10 cellular contexts compared by ENCODE assay signal in the genomic region with DNA sequence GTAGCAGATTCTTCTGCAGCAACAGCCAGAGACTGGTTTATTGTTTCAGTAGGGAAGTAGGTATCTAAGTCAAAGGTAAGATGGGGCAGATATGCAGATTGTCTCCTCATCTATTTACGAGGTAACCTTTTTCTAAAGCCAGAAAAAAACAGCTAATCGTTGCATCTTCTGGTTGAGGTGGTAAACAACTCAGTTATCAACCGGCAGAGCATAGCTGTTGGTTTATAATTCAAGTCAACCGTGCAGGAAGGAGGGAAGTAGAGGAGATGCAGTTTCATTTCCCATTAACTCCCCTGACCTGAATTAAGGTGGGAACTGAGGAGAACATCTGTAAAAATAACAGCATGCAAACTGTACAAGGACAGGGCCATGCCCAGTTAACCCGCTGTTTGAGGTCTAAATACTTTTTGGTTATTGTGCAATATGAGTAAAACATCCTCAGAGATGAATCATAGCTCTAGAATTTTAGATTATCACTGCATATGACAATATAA.
DNase-seq lines count a peak whose midpoint lies in the region; ATAC-seq, FAIRE-seq and TF ChIP-seq lines count a peak whose summit lies in the region.
"Had no signal": no experiment of that assay in that cellular context is flagged by ENCODE, and none has a peak within 500 bp of the region (broad histone marks: within the 10 kb centered on the region; RNA-seq: fewer than 3 reads in every experiment).

No MANE protein-coding gene starts in this region.

- ATAC-seq in HCT116 (no peak), HG03342 (IDR thresholded peaks at IDR 0.05; ENCODE audit: unreplicated experiment) (no peak), HG03432 (IDR thresholded peaks at IDR 0.05; ENCODE audit: unreplicated experiment) (no peak)
- peak; percentile 8 for ATAC-seq in activated T-helper 17 cell treated with anti-CD3 and anti-CD28 coated beads, Interleukin-2, amount 50 U/mL, for 72 hours (replicated peaks)

- no peak for TF ChIP-seq RAD21 in HCT116 (IDR thresholded peaks at IDR 0.05; ENCODE audit: low read depth)

- TF ChIP-seq POLR2A in HCT116 (IDR thresholded peaks at IDR 0.05; ENCODE audit: borderline replicate concordance, extremely low read depth, insufficient read depth, insufficient read length): no peak
- TF ChIP-seq POLR2A in thyroid gland (IDR thresholded peaks at IDR 0.05): no peak

- peak; percentile 87 for FAIRE-seq in keratinocyte (lab: Jason Lieb, UNC)

- peak overlapping the region; percentile 78 for H3K4me3 Mint-ChIP-seq in activated T-helper 17 cell treated with anti-CD3 and anti-CD28 coated beads, Interleukin-2, amount 50 U/mL, for 72 hours
- H3K4me3 Mint-ChIP-seq: activated naive CD4-positive, alpha-beta T cell treated with anti-CD3 and anti-CD28 coated beads for 36 hours had no signal

- H3K27ac ChIP-seq in BLaER1 treated with 17β-estradiol and CSF1 and Interleukin-3, amounts not matched to agents 10 nM and 100 nM: peak overlapping the region in 9 of 11 experiments; percentile 11 to 57 (median 45); a peak in 14 of 22 replicates
- H3K27ac ChIP-seq in HCT116 (ENCODE audit: low read depth, low read length): no peak overlapping the region
- H3K27ac ChIP-seq in keratinocyte (ENCODE audit: control insufficient read depth, insufficient read depth, low read length): peak overlapping the region; percentile 9
- H3K27ac ChIP-seq in thyroid gland: no peak overlapping the region

- RAD21 ChIA-PET in HCT116 (lab: Charles Lee; ENCODE audit: low non-redundant PET in 1 of 2, low total read pairs in 2 of 2, uncharacterized antibody in 2 of 2, unreplicated experiment in 2 of 2): no interaction called here

- BruUV-seq in HCT116 (replicated peaks; lab: Mats Ljungman, UMichigan): no TSS peak

- H3K27me3 ChIP-seq in BLaER1 treated with 17β-estradiol and CSF1 and Interleukin-3, amounts not matched to agents 10 nM and 100 nM: no peaks in the 10 kb centered on the region
- H3K27me3 ChIP-seq in HCT116 (ENCODE audit: insufficient read depth, low read length) (no peaks in the 10 kb centered on the region), keratinocyte (ENCODE audit: control insufficient read depth, extremely low read depth, insufficient read depth, low read length) (no peaks in the 10 kb centered on the region), thyroid gland (no peaks in the 10 kb centered on the region)

- peaks cover 67% of the 10 kb centered on the region for H3K4me1 Mint-ChIP-seq in activated T-helper 17 cell treated with anti-CD3 and anti-CD28 coated beads, Interleukin-2, amount 50 U/mL, for 72 hours

- no peaks in the 10 kb centered on the region for H3K79me2 ChIP-seq in HCT116 (ENCODE audit: insufficient read depth, low read length)
- H3K79me2 ChIP-seq in keratinocyte (ENCODE audit: control insufficient read depth, insufficient read depth, low read length): no peaks in the 10 kb centered on the region

- H3K9me2 ChIP-seq in HCT116 (ENCODE audit: insufficient read depth): no peaks in the 10 kb centered on the region

- peaks cover 48 to 79% (median 64%) of the 10 kb centered on the region in 10 experiments for H3K4me1 ChIP-seq in BLaER1 treated with 17β-estradiol and CSF1 and Interleukin-3, amounts not matched to agents 10 nM and 100 nM
- peaks cover 0 to 6% of the 10 kb centered on the region in 2 experiments; a peak in 1 of 4 replicates for H3K4me1 ChIP-seq in HCT116 (ENCODE audit: control insufficient read depth in 1 of 2, insufficient read depth in 2 of 2, low read length in 2 of 2)
- H3K4me1 ChIP-seq in keratinocyte (ENCODE audit: control insufficient read depth, extremely low read depth, insufficient read depth, low read length): peaks cover 34% of the 10 kb centered on the region
- H3K4me1 ChIP-seq in thyroid gland: no peaks in the 10 kb centered on the region

- DNase-seq in HCT116 (ENCODE audit: low read depth, low spot score): no peak
- no peak for DNase-seq in keratinocyte (ENCODE audit: low read depth, low spot score)
- DNase-seq in NCI-H1930 (lab: John Stamatoyannopoulos, UW): no peak
- no peak for DNase-seq in thyroid gland
- DNase-seq: activated naive CD4-positive, alpha-beta T cell treated with anti-CD3 and anti-CD28 coated beads for 36 hours; DMS53 had no signal

- POLR2A ChIA-PET in HCT116 (lab: Charles Lee): no interaction called here

- peak overlapping the region; percentile 97 for H3K27ac Mint-ChIP-seq in activated T-helper 17 cell treated with anti-CD3 and anti-CD28 coated beads, Interleukin-2, amount 50 U/mL, for 72 hours
- H3K27ac Mint-ChIP-seq: activated naive CD4-positive, alpha-beta T cell treated with anti-CD3 and anti-CD28 coated beads for 36 hours had no signal

- 72 to 75% methylated on average over 5 of the region's 5 CpGs for WGBS in thyroid gland, 2 donors

- peaks cover 8% of the 10 kb centered on the region for H3K36me3 Mint-ChIP-seq in activated T-helper 17 cell treated with anti-CD3 and anti-CD28 coated beads, Interleukin-2, amount 50 U/mL, for 72 hours (ENCODE audit: low read depth)

- CTCF ChIA-PET in HCT116 (lab: Charles Lee): no interaction called here

- dilution Hi-C loops in keratinocyte (cut with MboI; ENCODE audit: extremely low pct_ligation_motif_present, low sequenced_read_pairs): no loop called here

- H3K9me3 Mint-ChIP-seq in activated T-helper 17 cell treated with anti-CD3 and anti-CD28 coated beads, Interleukin-2, amount 50 U/mL, for 72 hours: no peaks in the 10 kb centered on the region
- H3K9me3 Mint-ChIP-seq: activated naive CD4-positive, alpha-beta T cell treated with anti-CD3 and anti-CD28 coated beads for 36 hours had no signal

- H4K20me1 ChIP-seq in BLaER1 treated with 17β-estradiol and CSF1 and Interleukin-3, amounts not matched to agents 10 nM and 100 nM: no peaks in the 10 kb centered on the region
- no peaks in the 10 kb centered on the region for H4K20me1 ChIP-seq in HCT116 (ENCODE audit: insufficient read depth)
- H4K20me1 ChIP-seq in keratinocyte (ENCODE audit: control insufficient read depth, extremely low read depth, insufficient read depth, low read length): no peaks in the 10 kb centered on the region

- no peaks in the 10 kb centered on the region for H3K36me3 ChIP-seq in BLaER1 treated with 17β-estradiol and CSF1 and Interleukin-3, amounts not matched to agents 10 nM and 100 nM
- H3K36me3 ChIP-seq in HCT116 (ENCODE audit: control insufficient read depth in 1 of 2, insufficient read depth in 2 of 2, low read length in 2 of 2) (no peaks in the 10 kb centered on the region), keratinocyte (ENCODE audit: control insufficient read depth in 2 of 2, extremely low read depth in 1 of 2, insufficient read depth in 2 of 2, low read length in 2 of 2) (no peaks in the 10 kb centered on the region), thyroid gland (no peaks in the 10 kb centered on the region)

- TF ChIP-seq CTCF in HCT116 (IDR thresholded peaks at IDR 0.05 in 2 of 3, conservative IDR thresholded peaks at IDR 0.05 in 1 of 3; ENCODE audit: borderline replicate concordance in 1 of 3, insufficient read depth in 1 of 3, low read depth in 2 of 3, low read length in 2 of 3) (no peak), keratinocyte (optimal IDR thresholded peaks at IDR 0.05 in 1 of 3, IDR thresholded peaks at IDR 0.05 in 1 of 3, conservative IDR thresholded peaks at IDR 0.05 in 1 of 3; ENCODE audit: extremely low read depth in 1 of 3, insufficient read depth in 2 of 3, low read length in 3 of 3) (no peak), thyroid gland (IDR thresholded peaks at IDR 0.05) (no peak)

- H3K9me1 ChIP-seq in keratinocyte (ENCODE audit: control insufficient read depth, extremely low read depth, insufficient read depth, low read length): no peaks in the 10 kb centered on the region

- H3K4me2 ChIP-seq in BLaER1 treated with 17β-estradiol and CSF1 and Interleukin-3, amounts not matched to agents 10 nM and 100 nM: peak overlapping the region; percentile 37 to 76 (median 65)
- H3K4me2 ChIP-seq in HCT116 (ENCODE audit: low read length): no peak overlapping the region
- H3K4me2 ChIP-seq in keratinocyte (ENCODE audit: control insufficient read depth, extremely low read depth, insufficient read depth, low read depth, low read length): peak overlapping the region; percentile 17

- H3K9me3 ChIP-seq in BLaER1 treated with 17β-estradiol and CSF1 and Interleukin-3, amounts not matched to agents 10 nM and 100 nM (replicated peaks in 1 of 11): peaks cover 0 to 10% (median 0%) of the 10 kb centered on the region in 11 experiments; a peak in 3 of 22 replicates
- H3K9me3 ChIP-seq in HCT116 (ENCODE audit: control insufficient read depth in 1 of 2, insufficient read depth in 1 of 2, low read depth in 1 of 2, low read length in 2 of 2) (no peaks in the 10 kb centered on the region), keratinocyte (ENCODE audit: control insufficient read depth, low read depth, low read length) (no peaks in the 10 kb centered on the region), thyroid gland (no peaks in the 10 kb centered on the region)

- H3K4me3 ChIP-seq in BLaER1 treated with 17β-estradiol and CSF1 and Interleukin-3, amounts not matched to agents 10 nM and 100 nM: no peak overlapping the region
- H3K4me3 ChIP-seq in HCT116 (replicated peaks in 1 of 2; ENCODE audit: low read depth in 1 of 2, low read length in 2 of 2) (no peak overlapping the region), keratinocyte (ENCODE audit: control insufficient read depth in 2 of 3, extremely low read depth in 1 of 3, insufficient read depth in 2 of 3, low read depth in 1 of 3, low read length in 3 of 3) (no peak overlapping the region), thyroid gland (replicated peaks in 1 of 3) (no peak overlapping the region)

- H2AFZ ChIP-seq in HCT116 (ENCODE audit: low read depth, low read length, poor library complexity, severe bottlenecking): no peak overlapping the region
- H2AFZ ChIP-seq in keratinocyte (ENCODE audit: control insufficient read depth, low read length): no peak overlapping the region

- intact Hi-C loops in HCT116 (cut with micrococcal nuclease): no loop called here
- intact Hi-C loops in thyroid gland (cut with DNase I): no loop called here

- H3K27me3 Mint-ChIP-seq in activated T-helper 17 cell treated with anti-CD3 and anti-CD28 coated beads, Interleukin-2, amount 50 U/mL, for 72 hours: no peaks in the 10 kb centered on the region

- H3K9ac ChIP-seq in BLaER1 treated with 17β-estradiol and CSF1 and Interleukin-3, amounts not matched to agents 10 nM and 100 nM: no peak overlapping the region
- H3K9ac ChIP-seq in HCT116 (ENCODE audit: low read length): no peak overlapping the region
- H3K9ac ChIP-seq in keratinocyte (ENCODE audit: control insufficient read depth, extremely low read depth, insufficient read depth, low read length): no peak overlapping the region

TF ChIP-seq in HCT116, 20 proteins besides CTCF, POLR2A, EP300 and RAD21:
- TF ChIP-seq CEBPB (IDR thresholded peaks at IDR 0.05; ENCODE audit: low read depth) (0 out of 2 replicates have a peak, but pooled peaks have one; percentile 42), MAX (IDR thresholded peaks at IDR 0.05) (no peak)
TF ChIP-seq in HCT116: peak in this region for 1.

Comparison
In these comparisons a context has a peak if more than half of its experiments do, and no peak if none do; other contexts are left out.
1. H3K27ac ChIP-seq: peak in BLaER1 treated with 17β-estradiol and CSF1 and Interleukin-3, amounts not matched to agents 10 nM and 100 nM (9 of 11) and keratinocyte (single experiment); none in HCT116 (single experiment) and thyroid gland (0 of 3).